Comparison of ENCODE assay signal across 17 cellular contexts in genomic region chr4:40986375-40986774, GRCh38.
DNase-seq lines count a peak whose midpoint lies in the region; ATAC-seq lines count a peak whose summit lies in the region.
"Had no signal": no experiment of that assay in that cellular context is flagged by ENCODE, and none has a peak within 500 bp of the region (broad histone marks: within the 10 kb centered on the region; RNA-seq: fewer than 3 reads in every experiment).

No MANE protein-coding gene starts in this region.

- peak; percentile 4 for DNase-seq in G401 (ENCODE audit: low spot score)
- peak; percentile 4 for DNase-seq in cerebellar cortex (ENCODE audit: low spot score)
- DNase-seq in inferior parietal cortex (ENCODE audit: extremely low spot score) = peak; percentile 68
- no peak for DNase-seq in sciatic nerve (ENCODE audit: low spot score)
- DNase-seq in GOT3 (lab: John Stamatoyannopoulos, UW) = no peak
- no peak for DNase-seq in stimulated activated CD4-positive, alpha-beta T cell treated with anti-CD3 and anti-CD28 coated beads, Interleukin-4, amount 100 ng/mL, for 1 hour
- DNase-seq: BE2C; CD8-positive, alpha-beta T cell; DND-41; MM.1S; NCI-H1105; NCI-H1694 treated with DMSO at 0.1 percent for 48 hours; NCI-H2171 treated with DMSO at 0.1 percent for 48 hours; NCI-H510A; Peyer's patch; Right ventricle myocardium superior had no signal

- in situ Hi-C loops in G401 (cut with HindIII; ENCODE audit: low sequenced_read_pairs) = no loop called here

- ATAC-seq in sciatic nerve = peak; percentile 56
- no peak for ATAC-seq in GM18867 (IDR thresholded peaks at IDR 0.05; ENCODE audit: unreplicated experiment)
- ATAC-seq: CD8-positive, alpha-beta T cell had no signal

- intact Hi-C loops in sciatic nerve (cut with DNase I) = no loop called here

Comparison
In these comparisons a context has a peak if more than half of its experiments do, and no peak if none do; other contexts are left out.
1. DNase-seq: peak in G401 (single experiment), cerebellar cortex (single experiment) and inferior parietal cortex (single experiment); none in sciatic nerve (single experiment), GOT3 (single experiment) and stimulated activated CD4-positive, alpha-beta T cell treated with anti-CD3 and anti-CD28 coated beads, Interleukin-4, amount 100 ng/mL, for 1 hour (single experiment).